ENCODE assay signal across 26 cellular contexts in the genomic region with DNA sequence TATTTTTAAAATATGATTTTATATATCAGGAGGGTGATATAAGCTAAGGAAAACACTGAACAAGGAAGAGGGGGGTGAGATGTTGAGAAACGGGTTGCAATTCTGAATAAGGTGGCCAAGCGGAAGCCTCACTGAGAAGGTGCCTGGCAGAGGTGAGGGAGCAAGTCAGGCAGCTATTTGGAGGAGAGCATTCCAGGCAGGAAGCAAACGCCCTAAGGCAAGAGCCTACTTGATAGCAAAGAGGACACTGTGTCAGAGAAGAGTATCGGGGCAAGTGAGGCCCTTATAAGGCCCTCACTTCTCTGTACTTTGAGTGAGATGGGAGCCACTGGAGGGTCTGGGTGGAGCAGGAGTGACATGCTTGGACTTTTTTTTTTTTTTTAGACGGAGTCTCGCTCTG.
"Had no signal": no experiment of that assay in that cellular context is flagged by ENCODE, and none has a peak within 500 bp of the region (broad histone marks: within the 10 kb centered on the region; RNA-seq: fewer than 3 reads in every experiment).

No MANE protein-coding gene starts in this region.

- H3K4me1 ChIP-seq: colonic mucosa had no signal

- H3K4me3 Mint-ChIP-seq: activated B cell treated with CpG ODN at 0.5 μM for 24 hours; activated CD8-positive, alpha-beta T cell treated with anti-CD3 and anti-CD28 coated beads for 36 hours; activated naive CD4-positive, alpha-beta T cell treated with anti-CD3 and anti-CD28 coated beads, Interleukin-2, amount 10 ng/mL, durations not matched to agents 7 days and 5 days; activated naive CD8-positive, alpha-beta T cell treated with anti-CD3 and anti-CD28 coated beads, Interleukin-2, amount 50 U/mL, for 24 hours; activated T-helper 17 cell treated with anti-CD3 and anti-CD28 coated beads, Interleukin-2, amount 50 U/mL, for 72 hours; brain; central memory CD8-positive, alpha-beta T cell; endodermal cell; natural killer cell; stimulated activated naive CD8-positive, alpha-beta T cell treated with anti-CD3 and anti-CD28 coated beads, Interleukin-15, amount 100 ng/mL, for 72 hours; type B pancreatic cell had no signal

- H3K27me3 ChIP-seq: colonic mucosa, ovary had no signal

- H3K9me3 ChIP-seq: colonic mucosa, ovary, psoas muscle had no signal

- H3K27ac Mint-ChIP-seq: activated B cell treated with CpG ODN at 0.5 μM for 24 hours; activated CD8-positive, alpha-beta T cell treated with anti-CD3 and anti-CD28 coated beads for 36 hours; activated naive CD4-positive, alpha-beta T cell treated with anti-CD3 and anti-CD28 coated beads, Interleukin-2, amount 10 ng/mL, durations not matched to agents 7 days and 5 days; activated naive CD8-positive, alpha-beta T cell treated with anti-CD3 and anti-CD28 coated beads, Interleukin-2, amount 50 U/mL, for 24 hours; activated T-helper 17 cell treated with anti-CD3 and anti-CD28 coated beads, Interleukin-2, amount 50 U/mL, for 72 hours; brain; endodermal cell; natural killer cell; stimulated activated naive CD8-positive, alpha-beta T cell treated with anti-CD3 and anti-CD28 coated beads, Interleukin-15, amount 100 ng/mL, for 72 hours; type B pancreatic cell had no signal

- H3K36me3 Mint-ChIP-seq: activated naive CD4-positive, alpha-beta T cell treated with anti-CD3 and anti-CD28 coated beads, Interleukin-2, amount 10 ng/mL, durations not matched to agents 7 days and 5 days; brain; natural killer cell; type B pancreatic cell had no signal

- H3K4me3 ChIP-seq: colonic mucosa, ovary, psoas muscle, skin epidermis had no signal

- DNase-seq: activated B cell treated with CpG ODN at 0.5 μM for 24 hours; activated CD4-positive, alpha-beta T cell treated with anti-CD3 and anti-CD28 coated beads for 4 hours; activated CD8-positive, alpha-beta T cell treated with anti-CD3 and anti-CD28 coated beads for 36 hours; activated naive CD4-positive, alpha-beta T cell treated with anti-CD3 and anti-CD28 coated beads, Interleukin-2, amount 10 ng/mL, durations not matched to agents 7 days and 5 days; activated naive CD8-positive, alpha-beta T cell treated with anti-CD3 and anti-CD28 coated beads, Interleukin-2, amount 50 U/mL, for 24 hours; activated T-cell treated with anti-CD3 and anti-CD28 coated beads, Interleukin-2, amount 50 U/mL, for 1 hour; anterior cingulate cortex; colonic mucosa; endodermal cell; foreskin melanocyte; hypothalamus; kidney glomerular epithelial cell; left ventricle myocardium superior; natural killer cell; ovary; psoas muscle; right cardiac atrium; stimulated activated CD4-positive, alpha-beta T cell treated with anti-CD3 and anti-CD28 coated beads, Interleukin-15, amount 100 ng/mL, for 24 hours; stimulated activated CD4-positive, alpha-beta T cell treated with anti-CD3 and anti-CD28 coated beads, Interleukin-2, amount 100 ng/mL, for 48 hours; stimulated activated naive CD8-positive, alpha-beta T cell treated with anti-CD3 and anti-CD28 coated beads, Interleukin-15, amount 100 ng/mL, for 72 hours had no signal

- H3K36me3 ChIP-seq: colonic mucosa, ovary had no signal

- H3K27me3 Mint-ChIP-seq: activated B cell treated with CpG ODN at 0.5 μM for 24 hours; activated T-helper 17 cell treated with anti-CD3 and anti-CD28 coated beads, Interleukin-2, amount 50 U/mL, for 72 hours; central memory CD8-positive, alpha-beta T cell; type B pancreatic cell had no signal

- H3K9me3 Mint-ChIP-seq: activated B cell treated with CpG ODN at 0.5 μM for 24 hours; activated CD8-positive, alpha-beta T cell treated with anti-CD3 and anti-CD28 coated beads for 36 hours; activated naive CD4-positive, alpha-beta T cell treated with anti-CD3 and anti-CD28 coated beads, Interleukin-2, amount 10 ng/mL, durations not matched to agents 7 days and 5 days; activated naive CD8-positive, alpha-beta T cell treated with anti-CD3 and anti-CD28 coated beads, Interleukin-2, amount 50 U/mL, for 24 hours; activated T-helper 17 cell treated with anti-CD3 and anti-CD28 coated beads, Interleukin-2, amount 50 U/mL, for 72 hours; brain; central memory CD8-positive, alpha-beta T cell; endodermal cell; natural killer cell; stimulated activated naive CD8-positive, alpha-beta T cell treated with anti-CD3 and anti-CD28 coated beads, Interleukin-15, amount 100 ng/mL, for 72 hours; type B pancreatic cell had no signal

- H3K27ac ChIP-seq: colonic mucosa, epithelial cell of prostate, ovary, psoas muscle, skin epidermis had no signal

- ATAC-seq: activated CD8-positive, alpha-beta T cell treated with anti-CD3 and anti-CD28 coated beads for 36 hours; activated naive CD8-positive, alpha-beta T cell treated with anti-CD3 and anti-CD28 coated beads, Interleukin-2, amount 50 U/mL, for 24 hours; activated T-helper 17 cell treated with anti-CD3 and anti-CD28 coated beads, Interleukin-2, amount 50 U/mL, for 72 hours; left ventricle myocardium superior; natural killer cell; psoas muscle; right cardiac atrium; stimulated activated naive CD8-positive, alpha-beta T cell treated with anti-CD3 and anti-CD28 coated beads, Interleukin-15, amount 100 ng/mL, for 72 hours had no signal
